Comparison of ENCODE assay signal across 21 cellular contexts in genomic region chr5:116959843-116960242, GRCh38.
A peak's percentile ranks its signal among the peaks of the same experiment; 100 is the strongest.
DNase-seq lines count a peak whose midpoint lies in the region; ATAC-seq, FAIRE-seq and TF ChIP-seq lines count a peak whose summit lies in the region.
"Had no signal": no experiment of that assay in that cellular context is flagged by ENCODE, and none has a peak within 500 bp of the region (broad histone marks: within the 10 kb centered on the region; RNA-seq: fewer than 3 reads in every experiment).

No MANE protein-coding gene starts in this region.

- WGBS in H1 (ENCODE audit: extremely low coverage in 1 of 2, insufficient coverage in 1 of 2, insufficient read length in 1 of 2, insufficient replicate concordance in 2 of 2, low coverage in 1 of 2, low lambda C conversion rate in 2 of 2, missing lambda C conversion rate in 1 of 2), 2 experiments, result 78% methylated on average over 1 of the region's 1 CpG; no CpG with 5 or more reads in 1 of the 2 experiments
- 92% methylated on average over 1 of the region's 1 CpG for WGBS in mesenchymal stem cell

- TF ChIP-seq CTCF in H1 (IDR thresholded peaks at IDR 0.05; ENCODE audit: control extremely low read depth in 1 of 3, insufficient read depth in 1 of 3, low read depth in 1 of 3, low read length in 3 of 3), result no peak
- no peak for TF ChIP-seq CTCF in WERI-Rb-1 (IDR thresholded peaks at IDR 0.05; ENCODE audit: low read depth, low read length)

- TF ChIP-seq EP300 in H1 (IDR thresholded peaks at IDR 0.05; ENCODE audit: borderline replicate concordance in 1 of 2, low read depth in 2 of 2, low read length in 2 of 2), result no peak

- H3K18ac ChIP-seq in H1 (ENCODE audit: extremely low read depth, low read length), result no peak overlapping the region
- H3K18ac ChIP-seq in mesenchymal stem cell (ENCODE audit: low read depth in 1 of 2, low read length in 2 of 2), result no peak overlapping the region

- no peak overlapping the region for H2BK20ac ChIP-seq in H1 (ENCODE audit: low read length)

- no peak for TF ChIP-seq POLR2A in H1 (IDR thresholded peaks at IDR 0.05; ENCODE audit: control extremely low read depth in 1 of 2, low read depth in 2 of 2, low read length in 2 of 2)

- H3K56ac ChIP-seq in H1 (replicated peaks; ENCODE audit: insufficient read length, low read depth, low read length), result no peak overlapping the region

- H3K27me3 ChIP-seq in H1 (replicated peaks in 1 of 4; ENCODE audit: control insufficient read depth in 3 of 4, extremely low read depth in 1 of 4, insufficient read depth in 3 of 4, low read length in 3 of 4) (no peaks in the 10 kb centered on the region), WERI-Rb-1 (ENCODE audit: insufficient read depth, low read depth, severe bottlenecking) (no peaks in the 10 kb centered on the region), mesenchymal stem cell (ENCODE audit: control insufficient read depth in 1 of 2, insufficient read depth in 1 of 2, low read length in 2 of 2) (no peaks in the 10 kb centered on the region)
- H3K27me3 ChIP-seq in CD4-positive, alpha-beta memory T cell (ENCODE audit: insufficient read depth, low read length), result no peaks in the 10 kb centered on the region
- H3K27me3 ChIP-seq: BLaER1 had no signal

- H3K4me3 ChIP-seq in H1 (ENCODE audit: extremely low read depth in 1 of 4, insufficient read depth in 2 of 4, low read depth in 3 of 4, low read length in 4 of 4), result no peak overlapping the region
- no peak overlapping the region for H3K4me3 ChIP-seq in CD4-positive, alpha-beta memory T cell (ENCODE audit: low read length in 2 of 2)
- H3K4me3 ChIP-seq in WERI-Rb-1 (ENCODE audit: low read depth, low read length), result no peak overlapping the region
- H3K4me3 ChIP-seq in mesenchymal stem cell (ENCODE audit: insufficient read depth in 1 of 2, low read depth in 1 of 2, low read length in 2 of 2), result no peak overlapping the region
- H3K4me3 ChIP-seq: A549, BLaER1, HAP-1, PC-9 had no signal

- CTCF ChIA-PET in H1 (lab: Charles Lee; ENCODE audit: partially characterized antibody), result no interaction called here
- CTCF ChIA-PET in CD4-positive, alpha-beta memory T cell (lab: Charles Lee; ENCODE audit: partially characterized antibody), result no interaction called here

- H3K14ac ChIP-seq in H1 (ENCODE audit: insufficient read length), result no peak overlapping the region
- no peak overlapping the region for H3K14ac ChIP-seq in mesenchymal stem cell (ENCODE audit: low read length in 2 of 2)

- intact Hi-C loops in CD4-positive, alpha-beta memory T cell (cut with micrococcal nuclease), result no loop called here

- H3K4me3 Mint-ChIP-seq in CD4-positive, alpha-beta memory T cell, result no peak overlapping the region
- H3K4me3 Mint-ChIP-seq: CD8-positive, alpha-beta T cell had no signal

- no peak overlapping the region for H3K27ac Mint-ChIP-seq in CD4-positive, alpha-beta memory T cell
- H3K27ac Mint-ChIP-seq: CD8-positive, alpha-beta T cell had no signal

- no peaks in the 10 kb centered on the region for H3K36me3 Mint-ChIP-seq in CD4-positive, alpha-beta memory T cell
- H3K36me3 Mint-ChIP-seq: CD8-positive, alpha-beta T cell had no signal

- no peak overlapping the region for H2BK5ac ChIP-seq in H1 (ENCODE audit: low read depth, low read length)
- H2BK5ac ChIP-seq in mesenchymal stem cell (ENCODE audit: low read depth, low read length, poor library complexity, severe bottlenecking), result no peak overlapping the region

- no peaks in the 10 kb centered on the region for H3K9me3 ChIP-seq in H1 (ENCODE audit: insufficient read depth in 2 of 2, low read depth in 1 of 2, low read length in 1 of 2)
- no peaks in the 10 kb centered on the region for H3K9me3 ChIP-seq in CD4-positive, alpha-beta memory T cell (ENCODE audit: control insufficient read depth in 1 of 2, low read length in 2 of 2)
- H3K9me3 ChIP-seq in WERI-Rb-1 (ENCODE audit: severe bottlenecking), result no peaks in the 10 kb centered on the region
- no peaks in the 10 kb centered on the region for H3K9me3 ChIP-seq in mesenchymal stem cell (ENCODE audit: control insufficient read depth, low read length)
- H3K9me3 ChIP-seq: A549, BLaER1, HAP-1 had no signal

- H3K23ac ChIP-seq in H1 (ENCODE audit: insufficient read length) (no peak overlapping the region), mesenchymal stem cell (ENCODE audit: low read length in 2 of 2) (no peak overlapping the region)

- H3K27me3 Mint-ChIP-seq in CD4-positive, alpha-beta memory T cell, result no peaks in the 10 kb centered on the region

- ATAC-seq in GM18861 (IDR thresholded peaks at IDR 0.05; ENCODE audit: unreplicated experiment) (peak; percentile 57), HG02588 (IDR thresholded peaks at IDR 0.05; ENCODE audit: unreplicated experiment) (peak; percentile 62), HG03354 (IDR thresholded peaks at IDR 0.05; ENCODE audit: poor library complexity, severe bottlenecking, unreplicated experiment) (peak; percentile 74)
- ATAC-seq: A549; CD8-positive, alpha-beta T cell had no signal

- H2BK120ac ChIP-seq in H1 (replicated peaks; ENCODE audit: low read depth, low read length) (no peak overlapping the region), mesenchymal stem cell (ENCODE audit: low read depth, low read length) (no peak overlapping the region)

- H2BK12ac ChIP-seq in H1 (ENCODE audit: low read depth, low read length) (no peak overlapping the region), mesenchymal stem cell (ENCODE audit: low read length in 2 of 2) (no peak overlapping the region)

- no peaks in the 10 kb centered on the region for H3K4me1 Mint-ChIP-seq in CD4-positive, alpha-beta memory T cell

- H3K27ac ChIP-seq in H1 (ENCODE audit: low read depth, low read length) (no peak overlapping the region), WERI-Rb-1 (no peak overlapping the region), mesenchymal stem cell (ENCODE audit: low read length, poor library complexity, severe bottlenecking) (no peak overlapping the region)
- no peak overlapping the region for H3K27ac ChIP-seq in CD4-positive, alpha-beta memory T cell (ENCODE audit: low read depth, low read length)
- H3K27ac ChIP-seq: A549, BLaER1, PC-9, RWPE1 had no signal

- H3K9me3 Mint-ChIP-seq in CD4-positive, alpha-beta memory T cell, result no peaks in the 10 kb centered on the region
- H3K9me3 Mint-ChIP-seq: CD8-positive, alpha-beta T cell had no signal

- H4K91ac ChIP-seq in H1 (replicated peaks; ENCODE audit: insufficient read length, low read length) (no peak overlapping the region), mesenchymal stem cell (ENCODE audit: low read length) (no peak overlapping the region)

- H3K4me1 ChIP-seq in H1 (replicated peaks in 1 of 4; ENCODE audit: control insufficient read depth in 3 of 4, insufficient read depth in 4 of 4, low read length in 3 of 4) (no peaks in the 10 kb centered on the region), mesenchymal stem cell (ENCODE audit: control insufficient read depth, insufficient read depth, low read depth, low read length) (no peaks in the 10 kb centered on the region)
- no peaks in the 10 kb centered on the region for H3K4me1 ChIP-seq in CD4-positive, alpha-beta memory T cell (ENCODE audit: insufficient read depth, low read length)
- H3K4me1 ChIP-seq: A549, BLaER1 had no signal

- H3K79me1 ChIP-seq in H1 (ENCODE audit: low read depth, low read length) (no peaks in the 10 kb centered on the region), mesenchymal stem cell (replicated peaks; ENCODE audit: low read length, poor library complexity, severe bottlenecking) (no peaks in the 10 kb centered on the region)

- H3K4me2 ChIP-seq in H1 (ENCODE audit: insufficient read depth in 1 of 2, low read depth in 2 of 2, low read length in 2 of 2) (no peak overlapping the region), mesenchymal stem cell (ENCODE audit: low read length, poor library complexity, severe bottlenecking) (no peak overlapping the region)
- H3K4me2 ChIP-seq: A549, BLaER1, PC-9 had no signal

- H3K36me3 ChIP-seq in H1 (ENCODE audit: control insufficient read depth in 2 of 4, insufficient read depth in 4 of 4, low read length in 3 of 4), result no peaks in the 10 kb centered on the region
- no peaks in the 10 kb centered on the region for H3K36me3 ChIP-seq in CD4-positive, alpha-beta memory T cell (ENCODE audit: insufficient read depth, low read length)
- no peaks in the 10 kb centered on the region for H3K36me3 ChIP-seq in WERI-Rb-1
- H3K36me3 ChIP-seq in mesenchymal stem cell (ENCODE audit: control insufficient read depth in 1 of 2, insufficient read depth in 2 of 2, low read depth in 1 of 2, low read length in 2 of 2), result no peaks in the 10 kb centered on the region
- H3K36me3 ChIP-seq: BLaER1, HAP-1 had no signal

- H2AK5ac ChIP-seq in H1 (ENCODE audit: low read depth, low read length) (no peak overlapping the region), mesenchymal stem cell (ENCODE audit: low read length, severe bottlenecking) (no peak overlapping the region)

- H4K20me1 ChIP-seq in H1 (replicated peaks in 1 of 2; ENCODE audit: control insufficient read depth in 1 of 2, insufficient read depth in 2 of 2, low read length in 2 of 2), result no peaks in the 10 kb centered on the region
- H4K20me1 ChIP-seq: BLaER1 had no signal

- FAIRE-seq in H1 (lab: Jason Lieb, UNC), result peak; percentile 58
- FAIRE-seq: A549 had no signal

- H4K5ac ChIP-seq in H1 (ENCODE audit: insufficient read length, low read depth, low read length), result no peak overlapping the region

- DNase-seq in H1 (ENCODE audit: low read depth in 1 of 2, low spot score in 2 of 2), result no peak
- no peak for DNase-seq in CD4-positive, alpha-beta memory T cell
- DNase-seq in DMS53 (lab: John Stamatoyannopoulos, UW), result no peak
- no peak for DNase-seq in WERI-Rb-1
- no peak for DNase-seq in mesenchymal stem cell
- DNase-seq: Calu3; CD8-positive, alpha-beta T cell; NCI-H1092 treated with DMSO at 0.1 percent for 48 hours; NCI-H146; NCI-H2081 treated with DMSO at 0.1 percent for 48 hours; NCI-H748 treated with DMSO at 0.1 percent for 48 hours; PC-9; T-helper 1 cell; T-helper 9 cell had no signal

- H3K4ac ChIP-seq in H1 (replicated peaks; ENCODE audit: insufficient read length, low read depth, low read length), result no peak overlapping the region
- H3K4ac ChIP-seq in mesenchymal stem cell (ENCODE audit: low read depth in 1 of 2, low read length in 2 of 2), result no peak overlapping the region

- TF ChIP-seq RAD21 in H1 (IDR thresholded peaks at IDR 0.05 in 1 of 2, conservative IDR thresholded peaks at IDR 0.05 in 1 of 2; ENCODE audit: low read depth in 2 of 2, low read length in 2 of 2), result no peak

- H3K9ac ChIP-seq in H1 (replicated peaks in 1 of 4; ENCODE audit: extremely low read depth in 1 of 4, low read depth in 3 of 4, low read length in 3 of 4) (no peak overlapping the region), mesenchymal stem cell (ENCODE audit: low read length) (no peak overlapping the region)
- H3K9ac ChIP-seq: BLaER1 had no signal

- H3K23me2 ChIP-seq in H1 (ENCODE audit: low read depth, low read length), result no peaks in the 10 kb centered on the region

- POLR2A ChIA-PET in H1 (lab: Charles Lee; ENCODE audit: partially characterized antibody), result no interaction called here
- POLR2A ChIA-PET in CD4-positive, alpha-beta memory T cell (lab: Charles Lee; ENCODE audit: partially characterized antibody), result no interaction called here

- no peaks in the 10 kb centered on the region for H3K79me2 ChIP-seq in H1 (ENCODE audit: control insufficient read depth in 1 of 2, insufficient read depth in 2 of 2, low read length in 2 of 2)

- H2BK15ac ChIP-seq in H1 (ENCODE audit: low read length) (no peak overlapping the region), mesenchymal stem cell (ENCODE audit: low read depth, poor library complexity, severe bottlenecking) (no peak overlapping the region)

- H2AFZ ChIP-seq in H1 (ENCODE audit: low read length) (no peak overlapping the region), mesenchymal stem cell (ENCODE audit: low read depth, low read length) (no peak overlapping the region)
- H2AFZ ChIP-seq: PC-9 had no signal

- H4K8ac ChIP-seq in H1 (ENCODE audit: extremely low read depth, insufficient read depth, low read length) (no peak overlapping the region), mesenchymal stem cell (ENCODE audit: low read length) (no peak overlapping the region)
